Comparison of ENCODE assay signal across 26 cellular contexts in the genomic region with DNA sequence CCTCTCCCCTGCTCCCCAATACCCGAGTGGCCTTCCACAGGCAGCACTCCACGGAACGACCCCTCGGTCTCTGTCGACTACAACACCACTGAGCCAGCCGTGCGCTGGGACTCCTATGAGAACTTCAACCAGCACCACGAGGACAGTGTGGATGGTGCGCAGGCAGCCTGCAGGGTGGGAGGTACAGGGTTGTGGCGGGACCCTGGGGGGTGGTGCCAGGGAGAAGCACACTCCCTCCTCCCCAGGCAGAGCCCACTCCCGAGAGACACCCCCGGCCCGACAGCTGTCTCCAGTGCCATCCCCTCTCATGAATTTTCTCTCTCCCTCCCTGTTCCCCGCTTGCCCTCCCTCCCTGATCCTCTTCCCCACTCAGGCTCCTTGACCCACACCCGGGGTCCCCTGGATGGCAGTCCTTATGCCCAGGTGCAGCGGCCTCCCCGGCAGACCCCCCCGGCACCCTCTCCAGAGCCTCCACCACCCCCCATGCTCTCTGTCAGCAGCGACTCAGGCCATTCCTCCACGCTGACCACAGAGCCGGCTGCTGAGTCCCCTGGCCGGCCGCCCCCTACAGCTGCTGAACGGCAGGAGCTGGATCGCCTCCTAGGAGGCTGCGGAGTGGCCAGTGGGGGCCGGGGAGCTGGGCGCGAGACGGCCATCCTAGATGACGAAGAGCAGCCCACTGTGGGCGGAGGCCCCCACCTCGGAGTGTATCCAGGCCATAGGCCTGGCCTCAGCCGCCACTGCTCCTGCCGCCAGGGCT. TPM values are rescaled to one million over a fixed set of nuclear protein-coding genes. Genes with fewer than 3 reads are reported as not detected.
DNase-seq lines count a peak whose midpoint lies in the region; ATAC-seq and TF ChIP-seq lines count a peak whose summit lies in the region.
"Had no signal": no experiment of that assay in that cellular context is flagged by ENCODE, and none has a peak within 500 bp of the region (broad histone marks: within the 10 kb centered on the region; RNA-seq: fewer than 3 reads in every experiment).

No MANE protein-coding gene starts in this region.

- CTCF ChIA-PET in mammary epithelial cell (lab: Charles Lee; ENCODE audit: low non-redundant PET) = interaction anchor here (0.6 kb wide), 1 partner anchor 40 kb away, joined by 3 read pairs; no protein-coding TSS in a partner anchor

- in situ Hi-C loops in mammary epithelial cell (cut with MboI; ENCODE audit: low sequenced_read_pairs in 2 of 2) = loop anchor here in 1 of 2 donors (25.0 kb wide), 1 partner anchor 228 kb away; the partner anchor contains the start of genes MYG1 and PFDN5

- H3K4me1 ChIP-seq in breast epithelium (peaks cover 16 to 18% of the 10 kb centered on the region in 2 donors), mammary epithelial cell (ENCODE audit: insufficient read depth, low read length) (peaks cover 4% of the 10 kb centered on the region), osteoblast (ENCODE audit: insufficient read depth, low read length) (peaks cover 34% of the 10 kb centered on the region), upper lobe of left lung (peaks cover 52 to 63% (median 57%) of the 10 kb centered on the region in 4 donors)

- H3K27ac ChIP-seq in breast epithelium (peak overlapping the region; percentile 42 to 89), mammary epithelial cell (ENCODE audit: insufficient read depth, low read depth, low read length) (no peak overlapping the region), osteoblast (ENCODE audit: low read depth, low read length) (no peak overlapping the region), upper lobe of left lung (peak overlapping the region in 3 of 4 donors; percentile 39 to 78 (median 48))
- H3K27ac ChIP-seq: A549, BLaER1 had no signal

- H3K4me3 ChIP-seq in breast epithelium (no peak overlapping the region), mammary epithelial cell (replicated peaks in 1 of 3; ENCODE audit: insufficient read depth in 1 of 3, low read depth in 2 of 3, low read length in 3 of 3) (no peak overlapping the region), osteoblast (ENCODE audit: insufficient read depth, low read length) (no peak overlapping the region), upper lobe of left lung (no peak overlapping the region)
- H3K4me3 ChIP-seq: A549, BLaER1, body of pancreas had no signal

- no TSS peak for BruUV-seq in mammary epithelial cell (replicated peaks; lab: Mats Ljungman, UMichigan)

- TF ChIP-seq POLR2A in breast epithelium (IDR thresholded peaks at IDR 0.05) (no peak), upper lobe of left lung (IDR thresholded peaks at IDR 0.05) (peak in 1 of 4 donors; percentile 15)

- H3K27me3 ChIP-seq in breast epithelium (no peaks in the 10 kb centered on the region), mammary epithelial cell (ENCODE audit: insufficient read depth, low read length) (no peaks in the 10 kb centered on the region), osteoblast (ENCODE audit: insufficient read depth, low read length) (no peaks in the 10 kb centered on the region), upper lobe of left lung (no peaks in the 10 kb centered on the region)
- H3K27me3 ChIP-seq: BLaER1, body of pancreas had no signal

- no peaks in the 10 kb centered on the region for H3K36me3 ChIP-seq in breast epithelium
- H3K36me3 ChIP-seq in mammary epithelial cell (ENCODE audit: insufficient read depth, low read length) = no peaks in the 10 kb centered on the region
- peaks cover 77% of the 10 kb centered on the region for H3K36me3 ChIP-seq in osteoblast (ENCODE audit: insufficient read depth, low read length)
- H3K36me3 ChIP-seq in upper lobe of left lung = peaks cover 27 to 91% (median 75%) of the 10 kb centered on the region in 4 donors
- H3K36me3 ChIP-seq: BLaER1 had no signal

- 96% methylated on average over 10 of the region's 35 CpGs for WGBS in mammary epithelial cell (ENCODE audit: low coverage, missing lambda C conversion rate)
- WGBS in upper lobe of left lung, 2 donors = 88 to 94% methylated on average over 12 to 35 of the region's 35 CpGs

- no peak overlapping the region for H3K9ac ChIP-seq in mammary epithelial cell (ENCODE audit: insufficient read depth, low read length)
- H3K9ac ChIP-seq: BLaER1 had no signal

- TF ChIP-seq EP300 in upper lobe of left lung (IDR thresholded peaks at IDR 0.05) = no peak

- intact Hi-C loops in breast epithelium (cut with DNase I; ENCODE audit: low total_unique reads) (no loop called here), mammary epithelial cell (cut with micrococcal nuclease) (no loop called here)

- peak in 1 of 2 donors; percentile 16 for DNase-seq in breast epithelium (ENCODE audit: low spot score in 2 of 2)
- no peak for DNase-seq in mammary epithelial cell
- DNase-seq in epidermal melanocyte (ENCODE audit: insufficient read length, low spot score) = peak; percentile 5
- peak; percentile 79 for DNase-seq in osteoblast (ENCODE audit: insufficient read length, low spot score, missing footprints)
- DNase-seq in upper lobe of left lung = peak in 1 of 2 donors; percentile 75
- DNase-seq in AG20443 (ENCODE audit: low spot score) = no peak
- no peak for DNase-seq in activated gamma-delta T cell treated with Interleukin-2 at 50 U/mL for 16 hours
- DNase-seq: activated CD4-positive, CD25-positive, alpha-beta regulatory T cell treated with anti-CD3 and anti-CD28 coated beads, Interleukin-2, amount 50 U/mL, for 72 hours; activated CD8-positive, alpha-beta memory T cell treated with anti-CD3 and anti-CD28 coated beads for 24 hours; activated T-cell treated with anti-CD3 and anti-CD28 coated beads, Interleukin-2, amount 50 U/mL, for 48 hours; mesendoderm; MM.1S; natural killer cell; NCI-H1436; NCI-H510A; RPMI8226; small intestine; stimulated activated CD4-positive, alpha-beta T cell treated with anti-CD3 and anti-CD28 coated beads, Interleukin-2, amount 100 ng/mL, for 48 hours; stimulated activated naive CD8-positive, alpha-beta T cell treated with anti-CD3 and anti-CD28 coated beads, Interleukin-15, amount 100 ng/mL, for 72 hours; T1000 had no signal

- dilution Hi-C loops in mammary epithelial cell (cut with HindIII; ENCODE audit: low sequenced_read_pairs) = no loop called here

- H3K9me3 ChIP-seq in breast epithelium (no peaks in the 10 kb centered on the region), mammary epithelial cell (replicated peaks; ENCODE audit: insufficient read depth, low read length) (no peaks in the 10 kb centered on the region), osteoblast (ENCODE audit: low read depth, low read length) (no peaks in the 10 kb centered on the region), upper lobe of left lung (no peaks in the 10 kb centered on the region)
- H3K9me3 ChIP-seq: A549, BLaER1, body of pancreas had no signal

- H2AFZ ChIP-seq in mammary epithelial cell (ENCODE audit: low read depth, low read length) (no peak overlapping the region), osteoblast (ENCODE audit: low read length) (no peak overlapping the region)

- no peaks in the 10 kb centered on the region for H4K20me1 ChIP-seq in mammary epithelial cell (ENCODE audit: insufficient read depth, low read length)
- H4K20me1 ChIP-seq in osteoblast (ENCODE audit: insufficient read depth, low read length) = peaks cover 28% of the 10 kb centered on the region
- H4K20me1 ChIP-seq: BLaER1 had no signal

- no peak overlapping the region for H3K4me2 ChIP-seq in mammary epithelial cell (ENCODE audit: insufficient read depth, low read depth, low read length)
- H3K4me2 ChIP-seq in osteoblast (ENCODE audit: insufficient read depth, low read length) = no peak overlapping the region
- H3K4me2 ChIP-seq: A549, BLaER1 had no signal

- no peaks in the 10 kb centered on the region for H3K79me2 ChIP-seq in mammary epithelial cell (ENCODE audit: insufficient read depth, low read length)
- H3K79me2 ChIP-seq in osteoblast (ENCODE audit: insufficient read depth, low read length) = no peaks in the 10 kb centered on the region

- no peak for TF ChIP-seq CTCF in breast epithelium (IDR thresholded peaks at IDR 0.05)
- no peak for TF ChIP-seq CTCF in mammary epithelial cell (conservative IDR thresholded peaks at IDR 0.05 in 1 of 2, IDR thresholded peaks at IDR 0.05 in 1 of 2; ENCODE audit: extremely low read depth in 1 of 2, insufficient read depth in 1 of 2, low read depth in 1 of 2, low read length in 2 of 2)
- no peak for TF ChIP-seq CTCF in osteoblast (IDR thresholded peaks at IDR 0.05; ENCODE audit: extremely low read depth, low read depth, low read length)
- no peak for TF ChIP-seq CTCF in upper lobe of left lung (IDR thresholded peaks at IDR 0.05)

- ATAC-seq in upper lobe of left lung (ENCODE audit: low FRiP score in 2 of 2) = no peak
- ATAC-seq in GM18502 (IDR thresholded peaks at IDR 0.05; ENCODE audit: poor library complexity, unreplicated experiment) = no peak
- ATAC-seq: body of pancreas, HCT116, natural killer cell had no signal

RNA-seq across cellular contexts. Expression of gene TNS2, which starts 9.0 kb away (rescaled TPM):
- total RNA-seq in breast epithelium (100 to 1,000 TPM in 2 of 3 donors, 10 to 100 TPM in 1; 65.4 to 228 (median 156) TPM), mammary epithelial cell (1 to 10 TPM; 3.7 to 4.2 TPM), osteoblast (72.0 and 76.0 TPM in 2 replicates), upper lobe of left lung (100 to 1,000 TPM in 5 of 6 donors, 10 to 100 TPM in 1; 99.1 to 703 (median 197) TPM)
- 6.6 TPM for polyA plus RNA-seq in mammary epithelial cell
- 16.7 TPM for polyA minus RNA-seq in mammary epithelial cell

RNA-seq across cellular contexts. Expression of gene SPRYD3, which starts 20.3 kb away (rescaled TPM):
- total RNA-seq in breast epithelium = 10 to 100 TPM; 31.8 to 45.8 (median 36.3) TPM
- 10 to 100 TPM; 30.0 to 39.4 TPM for total RNA-seq in mammary epithelial cell
- 28.0 TPM for polyA plus RNA-seq in mammary epithelial cell
- 85.5 TPM for polyA minus RNA-seq in mammary epithelial cell
- 25.6 and 26.8 TPM in 2 replicates for total RNA-seq in osteoblast
- 10 to 100 TPM; 34.8 to 53.3 (median 46.7) TPM for total RNA-seq in upper lobe of left lung

RNA-seq across cellular contexts. Expression of gene IGFBP6, which starts 38.6 kb away (rescaled TPM):
- total RNA-seq in breast epithelium (100 to 1,000 TPM; 169 to 708 (median 284) TPM), mammary epithelial cell (100 to 1,000 TPM in 1 of 2 donors, 10 to 100 TPM in 1; 47.7 to 125 TPM), osteoblast (431 and 577 TPM in 2 replicates), upper lobe of left lung (100 to 1,000 TPM in 1 of 6 donors, 10 to 100 TPM in 5; 12.6 to 112 (median 48.9) TPM)
- polyA plus RNA-seq in mammary epithelial cell = 291 TPM
- 208 TPM for polyA minus RNA-seq in mammary epithelial cell

RNA-seq across cellular contexts. Expression of gene SOAT2, which starts 44.4 kb away (rescaled TPM):
- total RNA-seq in breast epithelium (under 1 TPM in 2 of 3 donors, not detected in 1; 0.16 to 0.33 TPM), mammary epithelial cell (under 1 TPM in 1 of 2 donors, not detected in 1; 0.16 TPM), osteoblast (not detected in 2 replicates), upper lobe of left lung (1 to 10 TPM in 1 of 6 donors, under 1 TPM in 2, not detected in 3; 0.11 to 3.1 (median 0.13) TPM)
- 0.29 TPM for polyA plus RNA-seq in mammary epithelial cell
- polyA minus RNA-seq in mammary epithelial cell = not detected
- total RNA-seq: body of pancreas, Daoy, natural killer cell had no signal

RNA-seq across cellular contexts. Expression of gene EIF4B, which starts 52.6 kb away (rescaled TPM):
- 100 to 1,000 TPM; 600 to 759 (median 614) TPM for total RNA-seq in breast epithelium
- total RNA-seq in mammary epithelial cell = 100 to 1,000 TPM; 350 to 850 TPM
- polyA plus RNA-seq in mammary epithelial cell = 312 TPM
- 610 TPM for polyA minus RNA-seq in mammary epithelial cell
- 1,135 and 1,332 TPM in 2 replicates for total RNA-seq in osteoblast
- total RNA-seq in upper lobe of left lung = 100 to 1,000 TPM; 222 to 451 (median 363) TPM

Comparison
In these comparisons a context has a peak if more than half of its experiments do, and no peak if none do; other contexts are left out.
1. H3K27ac ChIP-seq: peak in breast epithelium (2 of 2) and upper lobe of left lung (3 of 4); none in mammary epithelial cell (single experiment) and osteoblast (single experiment).
2. RNA of gene TNS2, which starts 9.0 kb away (total RNA-seq): 99.1 to 703 TPM in upper lobe of left lung, 65.4 to 228 TPM in breast epithelium and 72.0 to 76.0 TPM in osteoblast; 3.7 to 4.2 TPM in mammary epithelial cell; every median in the first group is over 10 times any median in the second.
3. DNase-seq: peak in epidermal melanocyte (single experiment) and osteoblast (single experiment); none in mammary epithelial cell (single experiment), AG20443 (single experiment) and activated gamma-delta T cell treated with Interleukin-2 at 50 U/mL for 16 hours (single experiment).